In genomic region chr2:30486655-30487054, GRCh38 we compare ENCODE assay signal across 17 cellular contexts. TPM values are rescaled to one million over a fixed set of nuclear protein-coding genes. Genes with fewer than 3 reads are reported as not detected.
DNase-seq lines count a peak whose midpoint lies in the region; ATAC-seq and TF ChIP-seq lines count a peak whose summit lies in the region.
"Had no signal": no experiment of that assay in that cellular context is flagged by ENCODE, and none has a peak within 500 bp of the region (broad histone marks: within the 10 kb centered on the region; RNA-seq: fewer than 3 reads in every experiment).

No MANE protein-coding gene starts in this region.

- H3K36me3 Mint-ChIP-seq in activated CD8-positive, alpha-beta T cell treated with anti-CD3 and anti-CD28 coated beads for 36 hours (ENCODE audit: low read depth), result peaks cover 10% of the 10 kb centered on the region
- H3K36me3 Mint-ChIP-seq in activated CD8-positive, alpha-beta T cell treated with anti-CD3 and anti-CD28 coated beads, Interleukin-2, amount 10 ng/mL, durations not matched to agents 7 days and 5 days (ENCODE audit: low read depth), result peaks cover 14% of the 10 kb centered on the region
- no peaks in the 10 kb centered on the region for H3K36me3 Mint-ChIP-seq in CD14-positive monocyte

- H3K4me1 Mint-ChIP-seq in activated CD8-positive, alpha-beta T cell treated with anti-CD3 and anti-CD28 coated beads for 36 hours (ENCODE audit: low read depth), result peaks cover 33% of the 10 kb centered on the region
- H3K4me1 Mint-ChIP-seq in activated CD8-positive, alpha-beta T cell treated with anti-CD3 and anti-CD28 coated beads, Interleukin-2, amount 10 ng/mL, durations not matched to agents 7 days and 5 days (ENCODE audit: low read depth), result peaks cover 16% of the 10 kb centered on the region
- H3K4me1 Mint-ChIP-seq in stimulated activated naive CD8-positive, alpha-beta T cell treated with anti-CD3 and anti-CD28 coated beads, Interleukin-15, amount 100 ng/mL, for 72 hours, result peaks cover 43% of the 10 kb centered on the region
- H3K4me1 Mint-ChIP-seq in CD14-positive monocyte, result peaks cover 8% of the 10 kb centered on the region

- CTCF ChIA-PET in activated CD8-positive, alpha-beta T cell treated with anti-CD3 and anti-CD28 coated beads for 36 hours (lab: Charles Lee), result interaction anchor here (1.0 kb wide), 1 partner anchor 10 kb away, joined by 3 read pairs; no protein-coding TSS in a partner anchor
- CTCF ChIA-PET in activated CD8-positive, alpha-beta T cell treated with anti-CD3 and anti-CD28 coated beads, Interleukin-2, amount 10 ng/mL, durations not matched to agents 7 days and 5 days (lab: Charles Lee), result no interaction called here

- intact Hi-C loops in activated CD8-positive, alpha-beta T cell treated with anti-CD3 and anti-CD28 coated beads for 36 hours (cut with micrococcal nuclease), result no loop called here
- intact Hi-C loops in left colon (cut with DNase I, micrococcal nuclease) (no loop called here), CD14-positive monocyte (cut with micrococcal nuclease) (no loop called here)

- no peak overlapping the region for H3K27ac Mint-ChIP-seq in activated CD8-positive, alpha-beta T cell treated with anti-CD3 and anti-CD28 coated beads for 36 hours
- no peak overlapping the region for H3K27ac Mint-ChIP-seq in activated CD8-positive, alpha-beta T cell treated with anti-CD3 and anti-CD28 coated beads, Interleukin-2, amount 10 ng/mL, durations not matched to agents 7 days and 5 days
- H3K27ac Mint-ChIP-seq in stimulated activated naive CD8-positive, alpha-beta T cell treated with anti-CD3 and anti-CD28 coated beads, Interleukin-15, amount 100 ng/mL, for 72 hours, result peak overlapping the region in 1 of 2 donors; percentile 21
- H3K27ac Mint-ChIP-seq in CD14-positive monocyte, result no peak overlapping the region
- H3K27ac Mint-ChIP-seq: IgD-negative memory B cell had no signal

- DNase-seq in activated CD8-positive, alpha-beta T cell treated with anti-CD3 and anti-CD28 coated beads for 36 hours, result no peak
- DNase-seq in activated CD8-positive, alpha-beta T cell treated with anti-CD3 and anti-CD28 coated beads, Interleukin-2, amount 10 ng/mL, durations not matched to agents 7 days and 5 days, result no peak
- peak; percentile 3 for DNase-seq in stimulated activated CD4-positive, alpha-beta T cell treated with anti-CD3 and anti-CD28 coated beads, Interleukin-4, amount 100 ng/mL, for 24 hours
- no peak for DNase-seq in stimulated activated CD4-positive, alpha-beta T cell treated with anti-CD3 and anti-CD28 coated beads, Interleukin-4, amount 100 ng/mL, for 1 hour
- DNase-seq in left colon (no peak), CD14-positive monocyte (ENCODE audit: low spot score) (no peak), SIG-M5 (lab: John Stamatoyannopoulos, UW) (no peak)
- no peak for DNase-seq in stimulated activated naive CD8-positive, alpha-beta T cell treated with anti-CD3 and anti-CD28 coated beads, Interleukin-15, amount 100 ng/mL, for 72 hours
- DNase-seq: DMS53, GDM1, GOT3, NCI-H1694, NCI-H2081 treated with DMSO at 0.1 percent for 48 hours, NCI-H446, NCI-H526 treated with DMSO at 0.1 percent for 48 hours, OCI-M1 had no signal

- H3K27me3 Mint-ChIP-seq in activated CD8-positive, alpha-beta T cell treated with anti-CD3 and anti-CD28 coated beads for 36 hours, result no peaks in the 10 kb centered on the region
- H3K27me3 Mint-ChIP-seq in activated CD8-positive, alpha-beta T cell treated with anti-CD3 and anti-CD28 coated beads, Interleukin-2, amount 10 ng/mL, durations not matched to agents 7 days and 5 days (ENCODE audit: low read depth), result no peaks in the 10 kb centered on the region
- no peaks in the 10 kb centered on the region for H3K27me3 Mint-ChIP-seq in stimulated activated naive CD8-positive, alpha-beta T cell treated with anti-CD3 and anti-CD28 coated beads, Interleukin-15, amount 100 ng/mL, for 72 hours
- H3K27me3 Mint-ChIP-seq in CD14-positive monocyte (ENCODE audit: low read depth in 3 of 3), result no peaks in the 10 kb centered on the region
- H3K27me3 Mint-ChIP-seq: IgD-negative memory B cell had no signal

- POLR2A ChIA-PET in activated CD8-positive, alpha-beta T cell treated with anti-CD3 and anti-CD28 coated beads for 36 hours (lab: Charles Lee), result no interaction called here
- POLR2A ChIA-PET in activated CD8-positive, alpha-beta T cell treated with anti-CD3 and anti-CD28 coated beads, Interleukin-2, amount 10 ng/mL, durations not matched to agents 7 days and 5 days (lab: Charles Lee), result no interaction called here

- H3K9me3 Mint-ChIP-seq in activated CD8-positive, alpha-beta T cell treated with anti-CD3 and anti-CD28 coated beads for 36 hours, result no peaks in the 10 kb centered on the region
- no peaks in the 10 kb centered on the region for H3K9me3 Mint-ChIP-seq in activated CD8-positive, alpha-beta T cell treated with anti-CD3 and anti-CD28 coated beads, Interleukin-2, amount 10 ng/mL, durations not matched to agents 7 days and 5 days (ENCODE audit: insufficient read depth)
- H3K9me3 Mint-ChIP-seq in stimulated activated naive CD8-positive, alpha-beta T cell treated with anti-CD3 and anti-CD28 coated beads, Interleukin-15, amount 100 ng/mL, for 72 hours, result no peaks in the 10 kb centered on the region
- H3K9me3 Mint-ChIP-seq in CD14-positive monocyte, result peaks cover 0 to 2% (median 0%) of the 10 kb centered on the region in 7 donors
- H3K9me3 Mint-ChIP-seq: IgD-negative memory B cell had no signal

- no peak overlapping the region for H3K4me3 Mint-ChIP-seq in activated CD8-positive, alpha-beta T cell treated with anti-CD3 and anti-CD28 coated beads for 36 hours
- H3K4me3 Mint-ChIP-seq in activated CD8-positive, alpha-beta T cell treated with anti-CD3 and anti-CD28 coated beads, Interleukin-2, amount 10 ng/mL, durations not matched to agents 7 days and 5 days, result no peak overlapping the region
- no peak overlapping the region for H3K4me3 Mint-ChIP-seq in stimulated activated naive CD8-positive, alpha-beta T cell treated with anti-CD3 and anti-CD28 coated beads, Interleukin-15, amount 100 ng/mL, for 72 hours
- H3K4me3 Mint-ChIP-seq in CD14-positive monocyte, result no peak overlapping the region
- H3K4me3 Mint-ChIP-seq: IgD-negative memory B cell had no signal

- no peak for TF ChIP-seq CTCF in activated CD8-positive, alpha-beta T cell treated with anti-CD3 and anti-CD28 coated beads for 36 hours (IDR thresholded peaks at IDR 0.05)
- TF ChIP-seq CTCF in CD14-positive monocyte (IDR thresholded peaks at IDR 0.05), result no peak

- peak; percentile 39 for ATAC-seq in activated CD8-positive, alpha-beta T cell treated with anti-CD3 and anti-CD28 coated beads for 36 hours
- ATAC-seq in activated CD8-positive, alpha-beta T cell treated with anti-CD3 and anti-CD28 coated beads, Interleukin-2, amount 10 ng/mL, durations not matched to agents 7 days and 5 days, result no peak
- ATAC-seq in left colon, result peak; percentile 60
- peak; percentile 86 for ATAC-seq in stimulated activated naive CD8-positive, alpha-beta T cell treated with anti-CD3 and anti-CD28 coated beads, Interleukin-15, amount 100 ng/mL, for 72 hours

RNA-seq across cellular contexts. Expression of gene LCLAT1, which starts 39.6 kb away (rescaled TPM):
- 10 to 100 TPM; 19.0 to 20.5 TPM for total RNA-seq in activated CD8-positive, alpha-beta T cell treated with anti-CD3 and anti-CD28 coated beads for 36 hours
- 10 to 100 TPM; 25.1 to 25.3 TPM for total RNA-seq in activated CD8-positive, alpha-beta T cell treated with anti-CD3 and anti-CD28 coated beads, Interleukin-2, amount 10 ng/mL, durations not matched to agents 7 days and 5 days
- 10 to 100 TPM; 18.0 to 20.6 TPM for total RNA-seq in left colon
- 1 to 10 TPM; 1.3 to 5.7 TPM for polyA plus RNA-seq in CD14-positive monocyte
